In genomic region chr1:58773406-58773840, GRCh38 we compare ENCODE assay signal across 8 cellular contexts.
DNase-seq lines count a peak whose midpoint lies in the region; ATAC-seq and TF ChIP-seq lines count a peak whose summit lies in the region.

No MANE protein-coding gene starts in this region.

- H3K36me3 Mint-ChIP-seq in memory B cell (no peaks in the 10 kb centered on the region), nephron progenitor cell (ENCODE audit: low read depth) (no peaks in the 10 kb centered on the region)

- H3K27me3 Mint-ChIP-seq in memory B cell (no peaks in the 10 kb centered on the region), nephron progenitor cell (ENCODE audit: low read depth, poor library complexity) (peaks cover 17% of the 10 kb centered on the region)

- peaks cover 16% of the 10 kb centered on the region for H3K4me1 Mint-ChIP-seq in memory B cell
- peaks cover 14% of the 10 kb centered on the region for H3K4me1 Mint-ChIP-seq in nephron progenitor cell

- ATAC-seq in HG02588 (IDR thresholded peaks at IDR 0.05; ENCODE audit: unreplicated experiment) (peak; percentile 83), memory B cell (ENCODE audit: low read depth) (peak; percentile 80)

- in situ Hi-C loops in GM13976 (cut with MboI; ENCODE audit: low sequenced_read_pairs, unreplicated experiment) = no loop called here

- H3K9me3 Mint-ChIP-seq in memory B cell = no peaks in the 10 kb centered on the region
- H3K9me3 Mint-ChIP-seq in nephron progenitor cell = no peaks in the 10 kb centered on the region

- TF ChIP-seq CTCF in GM13976 (IDR thresholded peaks at IDR 0.05; ENCODE audit: borderline replicate concordance, control extremely low read depth, extremely low read depth, insufficient read depth, missing control alignments) (no peak), cardiac fibroblast (IDR thresholded peaks at IDR 0.05; ENCODE audit: low read depth, low read length) (no peak), nephron progenitor cell (IDR thresholded peaks at IDR 0.05) (no peak)

- DNase-seq in GM13976 (ENCODE audit: low spot score) (peak; percentile 30), NCI-H2029 treated with DMSO at 0.1 percent for 48 hours (lab: John Stamatoyannopoulos, UW) (peak; percentile 98), cardiac fibroblast (ENCODE audit: low read depth in 2 of 2) (peak; percentile 89 to 95), memory B cell (ENCODE audit: low spot score in 2 of 2) (peak in 1 of 2 donors; percentile 23), nephron progenitor cell (no peak), GDM1 (lab: John Stamatoyannopoulos, UW) (no peak), T-helper 9 cell (no peak)

- H3K4me3 Mint-ChIP-seq in memory B cell (peak overlapping the region; percentile 53), nephron progenitor cell (no peak overlapping the region)

- H3K27ac Mint-ChIP-seq in memory B cell (peak overlapping the region; percentile 79), nephron progenitor cell (no peak overlapping the region)

- no peak overlapping the region for H3K4me3 ChIP-seq in cardiac fibroblast (replicated peaks in 1 of 2; ENCODE audit: low read depth in 2 of 2, low read length in 2 of 2)

Comparison
In these comparisons a context has a peak if more than half of its experiments do, and no peak if none do; other contexts are left out.
1. DNase-seq: peak in GM13976 (single experiment), NCI-H2029 treated with DMSO at 0.1 percent for 48 hours (single experiment) and cardiac fibroblast (2 of 2); none in nephron progenitor cell (single experiment), GDM1 (single experiment) and T-helper 9 cell (single experiment).